ENCODE assay signal across 8 cellular contexts in genomic region chr19:36604656-36605100, GRCh38. TPM values are rescaled to one million over a fixed set of nuclear protein-coding genes. Genes with fewer than 3 reads are reported as not detected.
DNase-seq lines count a peak whose midpoint lies in the region; ATAC-seq and TF ChIP-seq lines count a peak whose summit lies in the region.

No MANE protein-coding gene starts in this region.

- peaks cover 11% of the 10 kb centered on the region; the same call in 1 of the 2 replicates for H3K36me3 ChIP-seq in SU-DHL-6 (ENCODE audit: low read length)

- H3K4me1 Mint-ChIP-seq in activated naive CD8-positive, alpha-beta T cell treated with anti-CD3 and anti-CD28 coated beads, Interleukin-2, amount 50 U/mL, for 24 hours = peaks cover 18% of the 10 kb centered on the region

- H3K9ac ChIP-seq in SU-DHL-6 (ENCODE audit: low read length) = peak overlapping the region; percentile 70

- peak; percentile 72 for ATAC-seq in GM18909 (IDR thresholded peaks at IDR 0.05; ENCODE audit: poor library complexity, unreplicated experiment)
- ATAC-seq in HG03442 (IDR thresholded peaks at IDR 0.05; ENCODE audit: unreplicated experiment) = peak; percentile 73
- peak; percentile 98 for ATAC-seq in activated naive CD8-positive, alpha-beta T cell treated with anti-CD3 and anti-CD28 coated beads, Interleukin-2, amount 50 U/mL, for 24 hours

- H4K20me1 ChIP-seq in SU-DHL-6 (ENCODE audit: low read depth, low read length) = no peaks in the 10 kb centered on the region

- H3F3A ChIP-seq in SU-DHL-6 (ENCODE audit: insufficient read depth) = no peaks in the 10 kb centered on the region

- H3K9me3 Mint-ChIP-seq in activated naive CD8-positive, alpha-beta T cell treated with anti-CD3 and anti-CD28 coated beads, Interleukin-2, amount 50 U/mL, for 24 hours = peaks cover 34% of the 10 kb centered on the region

- H3K27me3 ChIP-seq in SU-DHL-6 (ENCODE audit: low read length) = no peaks in the 10 kb centered on the region

- H3K27me3 Mint-ChIP-seq in activated naive CD8-positive, alpha-beta T cell treated with anti-CD3 and anti-CD28 coated beads, Interleukin-2, amount 50 U/mL, for 24 hours = peaks cover 2% of the 10 kb centered on the region

- H3K4me3 Mint-ChIP-seq in activated naive CD8-positive, alpha-beta T cell treated with anti-CD3 and anti-CD28 coated beads, Interleukin-2, amount 50 U/mL, for 24 hours = peak overlapping the region; percentile 94

- H3K27ac ChIP-seq in SU-DHL-6 (ENCODE audit: low read depth, low read length) = peak overlapping the region; percentile 57

- peak overlapping the region; percentile 75 for H3K4me3 ChIP-seq in SU-DHL-6 (ENCODE audit: insufficient read depth, low read length, poor library complexity, severe bottlenecking)
- H3K4me3 ChIP-seq in retinal pigment epithelial cell (ENCODE audit: low read length) = peak overlapping the region; percentile 93

- peak overlapping the region; percentile 76 for H2AFZ ChIP-seq in SU-DHL-6 (ENCODE audit: low read depth, low read length, severe bottlenecking)

- H3K79me2 ChIP-seq in SU-DHL-6 (ENCODE audit: insufficient read depth, low read length) = peaks cover 46% of the 10 kb centered on the region

- peak overlapping the region; percentile 70 for H3K4me2 ChIP-seq in SU-DHL-6 (ENCODE audit: low read depth, low read length, poor library complexity, severe bottlenecking)

- TF ChIP-seq CTCF in SU-DHL-6 (IDR thresholded peaks at IDR 0.05; ENCODE audit: insufficient read depth, low read length, poor library complexity, severe bottlenecking) (no peak), retinal pigment epithelial cell (conservative IDR thresholded peaks at IDR 0.05; ENCODE audit: low read depth, low read length) (no peak)

- H3K27ac Mint-ChIP-seq in activated naive CD8-positive, alpha-beta T cell treated with anti-CD3 and anti-CD28 coated beads, Interleukin-2, amount 50 U/mL, for 24 hours = peak overlapping the region; percentile 95

- DNase-seq in A172 (ENCODE audit: low spot score) (peak; percentile 32), hepatic stellate cell (ENCODE audit: low spot score) (peak; percentile 61), retinal pigment epithelial cell (ENCODE audit: low read depth) (peak; percentile 25), posterior vena cava (ENCODE audit: low spot score) (no peak)
- peak; percentile 86 for DNase-seq in activated naive CD8-positive, alpha-beta T cell treated with anti-CD3 and anti-CD28 coated beads, Interleukin-2, amount 50 U/mL, for 24 hours

- intact Hi-C loops in posterior vena cava (cut with DNase I) = no loop called here

- H3K9me2 ChIP-seq in SU-DHL-6 (replicated peaks; ENCODE audit: insufficient read depth, low read length) = no peaks in the 10 kb centered on the region

- peaks cover 49% of the 10 kb centered on the region for H3K36me3 Mint-ChIP-seq in activated naive CD8-positive, alpha-beta T cell treated with anti-CD3 and anti-CD28 coated beads, Interleukin-2, amount 50 U/mL, for 24 hours (ENCODE audit: low read depth)

- no peaks in the 10 kb centered on the region for H3K9me3 ChIP-seq in SU-DHL-6 (ENCODE audit: insufficient read depth, low read length)

RNA-seq across cellular contexts. Expression of gene ZNF382, which starts 0.4 kb away (rescaled TPM):
- 5.1 and 10.0 TPM in 2 replicates for total RNA-seq in A172 (2014; rRNA removed; shearing (Covaris generic))
- total RNA-seq in posterior vena cava = 1 to 10 TPM; 7.3 to 7.4 TPM

RNA-seq across cellular contexts. Expression of gene ZNF529, which starts 31.6 kb away (rescaled TPM):
- total RNA-seq in A172 (2014; rRNA removed; shearing (Covaris generic)) = 6.8 and 7.7 TPM in 2 replicates
- 10 to 100 TPM; 13.9 to 15.9 TPM for total RNA-seq in posterior vena cava
